8 cellular contexts compared by ENCODE assay signal in the genomic region with DNA sequence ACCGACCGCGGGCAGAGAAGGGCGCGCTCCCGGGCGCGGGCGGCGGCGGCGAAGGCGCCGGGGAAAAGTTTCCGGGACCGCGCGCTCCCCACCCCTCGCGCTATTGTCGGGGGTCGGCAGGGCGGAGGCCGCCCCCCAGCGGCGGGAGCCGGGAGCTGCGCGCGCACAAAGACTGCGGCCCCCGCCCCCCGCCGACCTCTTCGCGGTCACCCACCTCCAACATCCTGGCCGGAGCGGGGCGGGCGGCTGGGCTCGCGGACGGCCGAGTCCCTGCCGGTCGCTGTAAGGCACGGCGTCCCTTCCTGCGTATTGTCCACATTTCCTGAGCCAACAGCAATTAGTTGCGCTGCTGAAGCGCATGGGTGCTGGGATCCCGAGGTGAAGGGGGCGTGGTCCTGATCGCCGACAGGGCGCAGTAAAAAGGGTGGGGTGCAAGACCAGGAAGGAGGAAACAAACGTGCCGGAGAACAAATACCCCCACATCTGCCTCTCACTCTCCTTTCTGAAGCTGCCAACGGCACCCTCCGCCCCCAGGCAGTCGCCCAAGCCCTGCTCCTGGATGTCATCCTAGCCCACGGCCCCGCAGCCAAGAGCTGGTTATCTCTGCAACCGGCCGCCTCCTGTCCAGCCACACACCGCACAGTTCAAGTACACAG. TPM values are rescaled to one million over a fixed set of nuclear protein-coding genes. Genes with fewer than 3 reads are reported as not detected.
A peak's percentile ranks its signal among the peaks of the same experiment; 100 is the strongest.
DNase-seq lines count a peak whose midpoint lies in the region; ATAC-seq and TF ChIP-seq lines count a peak whose summit lies in the region.

A gene with protein sequence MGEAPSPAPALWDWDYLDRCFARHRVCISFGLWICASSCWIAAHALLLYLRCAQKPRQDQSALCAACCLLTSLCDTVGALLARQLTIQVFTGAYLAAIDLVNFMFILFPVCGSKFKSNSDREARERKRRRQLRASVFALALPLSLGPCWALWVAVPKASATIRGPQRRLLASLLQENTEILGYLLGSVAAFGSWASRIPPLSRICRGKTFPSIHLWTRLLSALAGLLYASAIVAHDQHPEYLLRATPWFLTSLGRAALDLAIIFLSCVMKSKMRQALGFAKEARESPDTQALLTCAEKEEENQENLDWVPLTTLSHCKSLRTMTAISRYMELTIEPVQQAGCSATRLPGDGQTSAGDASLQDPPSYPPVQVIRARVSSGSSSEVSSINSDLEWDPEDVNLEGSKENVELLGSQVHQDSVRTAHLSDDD (minus strand): TSS at position 71 of the 656 bp plus-strand sequence. CDS start 204 bp downstream, outside the sequence.

- H2AFZ ChIP-seq in KMS-11 (ENCODE audit: low read depth) (peak within 1 kb of the TSS; percentile 95), neuronal stem cell (ENCODE audit: low read length) (peak within 1 kb of the TSS; percentile 97)

- no CpG with 5 or more reads among the region's 66 CpGs for WGBS in neuronal stem cell (ENCODE audit: extremely low coverage in 2 of 2, insufficient read length in 2 of 2, insufficient replicate concordance in 1 of 2), 2 donors
- WGBS in testis, 2 donors: 1% methylated on average over 10 to 55 of the region's 66 CpGs

- H3K4ac ChIP-seq in neuronal stem cell (ENCODE audit: low read length): no peak within 1 kb of the TSS

- H3K36me3 ChIP-seq in KMS-11 (ENCODE audit: insufficient read depth) (no peaks in the 10 kb centered on the region), neuronal stem cell (replicated peaks in 1 of 2; ENCODE audit: control insufficient read depth in 2 of 2, insufficient read depth in 2 of 2, low read length in 2 of 2) (peaks cover 13 to 25% of the 10 kb centered on the region in 2 donors), testis (ENCODE audit: low read depth, missing control alignments) (no peaks in the 10 kb centered on the region)

- H3K4me2 ChIP-seq in KMS-11: peak within 1 kb of the TSS; percentile 75
- peak within 1 kb of the TSS; percentile 89 for H3K4me2 ChIP-seq in neuronal stem cell (ENCODE audit: insufficient read depth, low read length, poor library complexity, severe bottlenecking)

- H3K79me1 ChIP-seq in neuronal stem cell (ENCODE audit: low read depth, low read length): no peaks in the 10 kb centered on the region

- no peak within 1 kb of the TSS for H4K8ac ChIP-seq in neuronal stem cell (ENCODE audit: low read depth, low read length)

- peak within 1 kb of the TSS; percentile 94 for H3K23ac ChIP-seq in neuronal stem cell (ENCODE audit: low read depth, low read length, poor library complexity)

- no peaks in the 10 kb centered on the region for H3K4me1 ChIP-seq in KMS-11 (ENCODE audit: low read depth, poor library complexity, severe bottlenecking)
- peaks cover 4% of the 10 kb centered on the region for H3K4me1 ChIP-seq in foreskin keratinocyte
- H3K4me1 ChIP-seq in neuronal stem cell (ENCODE audit: control insufficient read depth in 2 of 2, insufficient read depth in 1 of 2, low read depth in 1 of 2, low read length in 2 of 2): no peaks in the 10 kb centered on the region
- H3K4me1 ChIP-seq in testis: no peaks in the 10 kb centered on the region

- H2BK120ac ChIP-seq in neuronal stem cell (ENCODE audit: low read depth, low read length): no peak within 1 kb of the TSS

- TF ChIP-seq POLR2A in testis (IDR thresholded peaks at IDR 0.05): no peak

- H2AK5ac ChIP-seq in neuronal stem cell (ENCODE audit: low read depth, low read length): no peak within 1 kb of the TSS

- H2BK15ac ChIP-seq in neuronal stem cell (ENCODE audit: low read length): no peak within 1 kb of the TSS

- H3K27me3 ChIP-seq in KMS-11 (ENCODE audit: insufficient read depth, low read depth): no peaks in the 10 kb centered on the region
- no peaks in the 10 kb centered on the region for H3K27me3 ChIP-seq in foreskin keratinocyte
- no peaks in the 10 kb centered on the region for H3K27me3 ChIP-seq in neuronal stem cell (ENCODE audit: control insufficient read depth in 3 of 3, insufficient read depth in 3 of 3, low read depth in 1 of 3, low read length in 3 of 3)
- no peaks in the 10 kb centered on the region for H3K27me3 ChIP-seq in testis

- H3K9me3 ChIP-seq in neuronal stem cell (replicated peaks in 1 of 2; ENCODE audit: control insufficient read depth in 2 of 2, insufficient read depth in 1 of 2, low read depth in 1 of 2, low read length in 2 of 2) (peaks cover 11 to 28% of the 10 kb centered on the region in 2 donors), testis (no peaks in the 10 kb centered on the region)

- peak within 1 kb of the TSS; percentile 86 for H3K18ac ChIP-seq in neuronal stem cell (ENCODE audit: low read length)

- TF ChIP-seq CTCF in KMS-11 (conservative IDR thresholded peaks at IDR 0.05; ENCODE audit: low read depth, low read length): peak; percentile 54; the same call in 1 of the 2 replicates
- TF ChIP-seq CTCF in foreskin keratinocyte (conservative IDR thresholded peaks at IDR 0.05): peak; percentile 78
- TF ChIP-seq CTCF in testis (IDR thresholded peaks at IDR 0.05): peak; percentile 67 to 74 (median 69)

- intact Hi-C loops in testis (cut with DNase I; ENCODE audit: low total_unique reads): no loop called here

- DNase-seq in EH (ENCODE audit: low read depth): peak; percentile 87
- peak; percentile 70 for DNase-seq in RPMI8226
- peak; percentile 37 for DNase-seq in activated T-helper 9 cell treated with anti-CD3 and anti-CD28 coated beads, Interleukin-2, amount 50 U/mL, for 16 hours (ENCODE audit: low read depth)
- DNase-seq in foreskin keratinocyte: peak; percentile 47 to 70
- DNase-seq in neuronal stem cell (ENCODE audit: low spot score): peak; percentile 86
- peak; percentile 73 for DNase-seq in testis

- H3K27ac ChIP-seq in KMS-11: no peak within 1 kb of the TSS
- no peak within 1 kb of the TSS for H3K27ac ChIP-seq in foreskin keratinocyte
- H3K27ac ChIP-seq in neuronal stem cell (replicated peaks; ENCODE audit: low read length): peak within 1 kb of the TSS; percentile 76
- H3K27ac ChIP-seq in testis: peak within 1 kb of the TSS; percentile 65 to 76

- H3K79me2 ChIP-seq in KMS-11 (ENCODE audit: insufficient read depth, low read depth): no peaks in the 10 kb centered on the region

- H2BK12ac ChIP-seq in neuronal stem cell (ENCODE audit: low read length): no peak within 1 kb of the TSS

- no peak within 1 kb of the TSS for H4K91ac ChIP-seq in neuronal stem cell (ENCODE audit: low read depth, low read length, poor library complexity)

- no peak within 1 kb of the TSS for H3K14ac ChIP-seq in neuronal stem cell (ENCODE audit: low read length)

- H2BK5ac ChIP-seq in neuronal stem cell (ENCODE audit: low read length): peak within 1 kb of the TSS; percentile 29

- peak within 1 kb of the TSS; percentile 53 for H3K4me3 ChIP-seq in KMS-11 (IDR thresholded peaks at IDR 0.05; ENCODE audit: insufficient read depth, low read depth, low read length)
- H3K4me3 ChIP-seq in neuronal stem cell (ENCODE audit: low read length in 2 of 2): peak within 1 kb of the TSS; percentile 75 to 91
- peak within 1 kb of the TSS; percentile 69 to 73 for H3K4me3 ChIP-seq in testis

- peak; percentile 80 for ATAC-seq in GM21825 (IDR thresholded peaks at IDR 0.05; ENCODE audit: unreplicated experiment)
- peak; percentile 81 for ATAC-seq in foreskin keratinocyte

- H4K20me1 ChIP-seq in KMS-11 (ENCODE audit: insufficient read depth): no peaks in the 10 kb centered on the region

- peak within 1 kb of the TSS; percentile 33; the same call in 1 of the 2 replicates for H3K9ac ChIP-seq in KMS-11
- H3K9ac ChIP-seq in neuronal stem cell (ENCODE audit: low read depth, low read length, poor library complexity): peak within 1 kb of the TSS; percentile 93

RNA-seq across cellular contexts. Expression of the gene that starts here (rescaled TPM):
- 10.9 and 13.4 TPM in 2 replicates for total RNA-seq in foreskin keratinocyte
- polyA plus RNA-seq in foreskin keratinocyte: 12.4 and 16.2 TPM in 2 replicates
- 13.7 TPM for polyA plus RNA-seq in neuronal stem cell (2013, experiment 1 of 2)
- 13.8 TPM for polyA plus RNA-seq in neuronal stem cell (2013, experiment 2 of 2)
- 10 to 100 TPM; 10.7 to 14.9 TPM for total RNA-seq in testis
- polyA plus RNA-seq in testis (ENCODE audit: insufficient read depth, low read depth, low replicate concordance): 6.8 TPM

Comparison
In these comparisons a context has a peak if more than half of its experiments do, and no peak if none do; other contexts are left out.
1. DNase-seq: peak in every context shown above with its lines; median percentile 87 in EH; 86 in neuronal stem cell; 73 in testis; 70 in RPMI8226; 58 in foreskin keratinocyte; 37 in activated T-helper 9 cell treated with anti-CD3 and anti-CD28 coated beads, Interleukin-2, amount 50 U/mL, for 16 hours.
2. H3K27ac ChIP-seq: peak in neuronal stem cell (single experiment) and testis (2 of 2); none in KMS-11 (single experiment) and foreskin keratinocyte (single experiment).
3. Peak in every context shown above with its lines, with median percentiles within 50 percentile points of each other: H3K4me3 ChIP-seq and CTCF ChIP-seq.